Comparison of ENCODE assay signal across 15 cellular contexts in genomic region chr7:156753630-156754029, GRCh38.
DNase-seq lines count a peak whose midpoint lies in the region; ATAC-seq and TF ChIP-seq lines count a peak whose summit lies in the region.
"Had no signal": no experiment of that assay in that cellular context is flagged by ENCODE, and none has a peak within 500 bp of the region (broad histone marks: within the 10 kb centered on the region; RNA-seq: fewer than 3 reads in every experiment).

No MANE protein-coding gene starts in this region.

- CTCF ChIA-PET in HEK293T (lab: Yijun Ruan, JAX): interaction anchor here (0.7 to 1.0 kb wide), 2 partner anchors 10 to 28 kb away, joined by 3 read pairs; no protein-coding TSS in a partner anchor

- peak overlapping the region; percentile 56 for H4K91ac ChIP-seq in mesenchymal stem cell (ENCODE audit: low read length)

- intact Hi-C loops in activated T-helper 1 cell treated with anti-CD3 and anti-CD28 coated beads, Interleukin-12 subunit alpha, Interleukin-12 subunit beta, Interleukin-2, Interleukin-4 antibody, amounts not matched to agents 30 ng/mL and 10 ng/mL and 1 ng/mL, durations not matched to agents 14 hours and 24 hours and 36 hours (cut with micrococcal nuclease): loop anchor here (5.0 to 10.0 kb wide), 3 partner anchors 741 to 1546 kb away; no protein-coding TSS in a partner anchor
- intact Hi-C loops in heart left ventricle (cut with DNase I): no loop called here

- H2BK120ac ChIP-seq in mesenchymal stem cell (ENCODE audit: low read depth, low read length): no peak overlapping the region

- no peak for ATAC-seq in heart left ventricle

- POLR2A ChIA-PET in HEK293T (lab: Yijun Ruan, JAX): interaction anchor here (1.0 kb wide), 1 partner anchor 23 kb away, joined by 3 read pairs; no protein-coding TSS in a partner anchor

- H3K23ac ChIP-seq in mesenchymal stem cell (ENCODE audit: low read length in 2 of 2): no peak overlapping the region

- no peaks in the 10 kb centered on the region for H3K9me3 Mint-ChIP-seq in activated T-helper 1 cell treated with anti-CD3 and anti-CD28 coated beads, Interleukin-12 subunit alpha, Interleukin-12 subunit beta, Interleukin-2, Interleukin-4 antibody, amounts not matched to agents 30 ng/mL and 10 ng/mL and 1 ng/mL, durations not matched to agents 14 hours and 24 hours and 36 hours

- peak overlapping the region in 1 of 2 experiments; percentile 2 for H3K14ac ChIP-seq in mesenchymal stem cell (ENCODE audit: low read length in 2 of 2)

- peak overlapping the region; percentile 27 to 61 for H2BK12ac ChIP-seq in mesenchymal stem cell (ENCODE audit: low read length in 2 of 2)

- 86% methylated on average over 5 of the region's 7 CpGs for WGBS in mesenchymal stem cell
- WGBS in heart left ventricle, 4 donors: 84 to 92% (median 87%) methylated on average over 7 of the region's 7 CpGs

- peaks cover 2 to 8% of the 10 kb centered on the region in 2 experiments for H3K36me3 ChIP-seq in mesenchymal stem cell (ENCODE audit: control insufficient read depth in 1 of 2, insufficient read depth in 2 of 2, low read depth in 1 of 2, low read length in 2 of 2)
- peaks cover 0 to 47% (median 6%) of the 10 kb centered on the region in 9 donors for H3K36me3 ChIP-seq in heart left ventricle

- no peak overlapping the region for H3K4me2 ChIP-seq in mesenchymal stem cell (ENCODE audit: low read length, poor library complexity, severe bottlenecking)

- peak; percentile 13 for TF ChIP-seq CTCF in GM12873 (IDR thresholded peaks at IDR 0.05; ENCODE audit: insufficient read depth, low read depth, low read length, missing control alignments)
- TF ChIP-seq CTCF in GM13977 (IDR thresholded peaks at IDR 0.05; ENCODE audit: extremely low read depth, insufficient read depth, missing control alignments): no peak
- TF ChIP-seq CTCF in heart left ventricle (IDR thresholded peaks at IDR 0.05): no peak

- DNase-seq in HEK293T (ENCODE audit: extremely low spot score) (peak; percentile 27), mesenchymal stem cell (no peak), 8988T (no peak), NCI-H1092 treated with DMSO at 0.1 percent for 48 hours (lab: John Stamatoyannopoulos, UW) (no peak), GM13977 (ENCODE audit: low spot score) (no peak), heart left ventricle (no peak)
- DNase-seq in activated T-helper 1 cell treated with anti-CD3 and anti-CD28 coated beads, Interleukin-12 subunit alpha, Interleukin-12 subunit beta, Interleukin-2, Interleukin-4 antibody, amounts not matched to agents 30 ng/mL and 10 ng/mL and 1 ng/mL, durations not matched to agents 14 hours and 24 hours and 36 hours (ENCODE audit: low spot score): no peak
- DNase-seq: AML-193, Caco-2, NCI-H1048, NCI-H1694, NCI-H446, NCI-H82, SHP77 had no signal

- H2BK5ac ChIP-seq in mesenchymal stem cell (ENCODE audit: low read depth, low read length, poor library complexity, severe bottlenecking): no peak overlapping the region

- H3K4me1 Mint-ChIP-seq in activated T-helper 1 cell treated with anti-CD3 and anti-CD28 coated beads, Interleukin-12 subunit alpha, Interleukin-12 subunit beta, Interleukin-2, Interleukin-4 antibody, amounts not matched to agents 30 ng/mL and 10 ng/mL and 1 ng/mL, durations not matched to agents 14 hours and 24 hours and 36 hours (ENCODE audit: low read depth): peaks cover 11% of the 10 kb centered on the region

- no peak overlapping the region for H3K18ac ChIP-seq in mesenchymal stem cell (ENCODE audit: low read depth in 1 of 2, low read length in 2 of 2)

- peaks cover 5% of the 10 kb centered on the region for H3K79me1 ChIP-seq in mesenchymal stem cell (replicated peaks; ENCODE audit: low read length, poor library complexity, severe bottlenecking)

- H3K9me3 ChIP-seq in mesenchymal stem cell (ENCODE audit: control insufficient read depth, low read length) (no peaks in the 10 kb centered on the region), heart left ventricle (no peaks in the 10 kb centered on the region)
- H3K9me3 ChIP-seq: Caco-2 had no signal

- no peak for TF ChIP-seq POLR2A in heart left ventricle (IDR thresholded peaks at IDR 0.05)

- no peak overlapping the region for H3K4me3 Mint-ChIP-seq in activated T-helper 1 cell treated with anti-CD3 and anti-CD28 coated beads, Interleukin-12 subunit alpha, Interleukin-12 subunit beta, Interleukin-2, Interleukin-4 antibody, amounts not matched to agents 30 ng/mL and 10 ng/mL and 1 ng/mL, durations not matched to agents 14 hours and 24 hours and 36 hours

- peak overlapping the region; percentile 69 for H2AK5ac ChIP-seq in mesenchymal stem cell (ENCODE audit: low read length, severe bottlenecking)

- peaks cover 8% of the 10 kb centered on the region for H3K4me1 ChIP-seq in mesenchymal stem cell (ENCODE audit: control insufficient read depth, insufficient read depth, low read depth, low read length)
- H3K4me1 ChIP-seq in heart left ventricle: no peaks in the 10 kb centered on the region

- H3K36me3 Mint-ChIP-seq in activated T-helper 1 cell treated with anti-CD3 and anti-CD28 coated beads, Interleukin-12 subunit alpha, Interleukin-12 subunit beta, Interleukin-2, Interleukin-4 antibody, amounts not matched to agents 30 ng/mL and 10 ng/mL and 1 ng/mL, durations not matched to agents 14 hours and 24 hours and 36 hours (ENCODE audit: low read depth): peaks cover 16% of the 10 kb centered on the region

- H3K4me3 ChIP-seq in mesenchymal stem cell (ENCODE audit: insufficient read depth in 1 of 2, low read depth in 1 of 2, low read length in 2 of 2): no peak overlapping the region
- H3K4me3 ChIP-seq in heart left ventricle: no peak overlapping the region

- H3K27ac ChIP-seq in mesenchymal stem cell (ENCODE audit: low read length, poor library complexity, severe bottlenecking) (no peak overlapping the region), heart left ventricle (no peak overlapping the region)

- no peak overlapping the region for H4K8ac ChIP-seq in mesenchymal stem cell (ENCODE audit: low read length)

- no peak overlapping the region for H3K9ac ChIP-seq in mesenchymal stem cell (ENCODE audit: low read length)

- H3K4ac ChIP-seq in mesenchymal stem cell (ENCODE audit: low read depth in 1 of 2, low read length in 2 of 2): no peak overlapping the region

- no peak overlapping the region for H2AFZ ChIP-seq in mesenchymal stem cell (ENCODE audit: low read depth, low read length)

- H3K27me3 ChIP-seq in mesenchymal stem cell (ENCODE audit: control insufficient read depth in 1 of 2, insufficient read depth in 1 of 2, low read length in 2 of 2) (no peaks in the 10 kb centered on the region), heart left ventricle (no peaks in the 10 kb centered on the region)

- in situ Hi-C loops in GM13977 (cut with MboI; ENCODE audit: low pct_unique_long_range_greater_than_20kb, low sequenced_read_pairs, unreplicated experiment): no loop called here

- H3K27me3 Mint-ChIP-seq in activated T-helper 1 cell treated with anti-CD3 and anti-CD28 coated beads, Interleukin-12 subunit alpha, Interleukin-12 subunit beta, Interleukin-2, Interleukin-4 antibody, amounts not matched to agents 30 ng/mL and 10 ng/mL and 1 ng/mL, durations not matched to agents 14 hours and 24 hours and 36 hours (ENCODE audit: insufficient read depth): no peaks in the 10 kb centered on the region

- no peak overlapping the region for H2BK15ac ChIP-seq in mesenchymal stem cell (ENCODE audit: low read depth, poor library complexity, severe bottlenecking)

- peak overlapping the region; percentile 64 for H3K27ac Mint-ChIP-seq in activated T-helper 1 cell treated with anti-CD3 and anti-CD28 coated beads, Interleukin-12 subunit alpha, Interleukin-12 subunit beta, Interleukin-2, Interleukin-4 antibody, amounts not matched to agents 30 ng/mL and 10 ng/mL and 1 ng/mL, durations not matched to agents 14 hours and 24 hours and 36 hours

TF ChIP-seq in HEK293T, 16 proteins besides CTCF, POLR2A, EP300 and RAD21:
- TF ChIP-seq NFRKB (IDR thresholded peaks at IDR 0.05): no peak
- no peak for TF ChIP-seq FOXK2 (IDR thresholded peaks at IDR 0.05)
- TF ChIP-seq BHLHE40 (IDR thresholded peaks at IDR 0.05; ENCODE audit: borderline replicate concordance): no peak
- TF ChIP-seq ELF4 (IDR thresholded peaks at IDR 0.05): no peak
- no peak for TF ChIP-seq L3MBTL2 (conservative IDR thresholded peaks at IDR 0.05)
- TF ChIP-seq ZNF384 (IDR thresholded peaks at IDR 0.05): no peak
